In genomic region chr1:25543425-25544242, GRCh38 we compare ENCODE assay signal across 8 cellular contexts. TPM values are rescaled to one million over a fixed set of nuclear protein-coding genes. Genes with fewer than 3 reads are reported as not detected.
DNase-seq lines count a peak whose midpoint lies in the region; ATAC-seq and TF ChIP-seq lines count a peak whose summit lies in the region.

Gene LDLRAP1, plus strand, starts transcription at chr1:25543606. Its CDS starts 93 bp downstream, at chr1:25543699.

- DNase-seq in SIG-M5 treated with dmso at 0.1 percent for 504 hours (lab: John Stamatoyannopoulos, UW; ENCODE audit: unreplicated experiment) (peak; percentile 35), SIG-M5 (lab: John Stamatoyannopoulos, UW) (no peak), OCI-M1 (lab: John Stamatoyannopoulos, UW) (peak; percentile 88), esophagus squamous epithelium (lab: John Stamatoyannopoulos, UW) (no peak)
- peak; percentile 74 to 82 for DNase-seq in activated T-cell treated with anti-CD3 and anti-CD28 coated beads, Interleukin-2, amount 50 U/mL, for 48 hours
- peak; percentile 37 to 41 for DNase-seq in stimulated activated CD8-positive, alpha-beta memory T cell treated with anti-CD3 and anti-CD28 coated beads, Interleukin-7, amount 100 ng/mL, for 48 hours (ENCODE audit: extremely low read depth in 1 of 2, low read depth in 1 of 2)

- TF ChIP-seq POLR2A in esophagus squamous epithelium (IDR thresholded peaks at IDR 0.05) = peak in 3 of 4 donors; percentile 72 to 94 (median 83)

- H3K36me3 ChIP-seq in esophagus squamous epithelium = no peaks in the 10 kb centered on the region
- H3K36me3 ChIP-seq in mucosa of stomach (ENCODE audit: control insufficient read depth, insufficient read depth, low read length) = no peaks in the 10 kb centered on the region

- peak within 1 kb of the TSS; percentile 89 to 94 (median 90) for H3K27ac ChIP-seq in esophagus squamous epithelium

- H3K4me1 ChIP-seq in esophagus squamous epithelium (peaks cover 9 to 54% (median 26%) of the 10 kb centered on the region in 3 donors), mucosa of stomach (ENCODE audit: control insufficient read depth, insufficient read depth, low read length) (peaks cover 8% of the 10 kb centered on the region)

- H3K9ac ChIP-seq in mucosa of stomach (ENCODE audit: low read length) = peak within 1 kb of the TSS; percentile 74

- no peak for TF ChIP-seq CTCF in esophagus squamous epithelium (IDR thresholded peaks at IDR 0.05)

- peak; percentile 60 for ATAC-seq in HG03025 (IDR thresholded peaks at IDR 0.05; ENCODE audit: low FRiP score, unreplicated experiment)

- intact Hi-C loops in esophagus squamous epithelium (cut with DNase I) = no loop called here

- H3K4me3 ChIP-seq in esophagus squamous epithelium (peak within 1 kb of the TSS; percentile 74 to 90 (median 89)), mucosa of stomach (ENCODE audit: low read length) (peak within 1 kb of the TSS; percentile 62)

- H3K27me3 ChIP-seq in esophagus squamous epithelium (no peaks in the 10 kb centered on the region), mucosa of stomach (ENCODE audit: control insufficient read depth, insufficient read depth, low read length) (no peaks in the 10 kb centered on the region)

- H3K9me3 ChIP-seq in esophagus squamous epithelium (no peaks in the 10 kb centered on the region), mucosa of stomach (ENCODE audit: control insufficient read depth, low read length) (no peaks in the 10 kb centered on the region)

- WGBS in esophagus squamous epithelium, 2 donors = no CpG with 5 or more reads among the region's 99 CpGs

RNA-seq across cellular contexts. Expression of gene LDLRAP1, which starts in this region (rescaled TPM):
- total RNA-seq in esophagus squamous epithelium = 10 to 100 TPM; 17.0 to 21.4 (median 19.5) TPM

Comparison
In these comparisons a context has a peak if more than half of its experiments do, and no peak if none do; other contexts are left out.
1. DNase-seq: peak in SIG-M5 treated with dmso at 0.1 percent for 504 hours (single experiment), OCI-M1 (single experiment), activated T-cell treated with anti-CD3 and anti-CD28 coated beads, Interleukin-2, amount 50 U/mL, for 48 hours (2 of 2) and stimulated activated CD8-positive, alpha-beta memory T cell treated with anti-CD3 and anti-CD28 coated beads, Interleukin-7, amount 100 ng/mL, for 48 hours (2 of 2); none in SIG-M5 (single experiment) and esophagus squamous epithelium (single experiment).